Comparison of ENCODE assay signal across 9 cellular contexts in genomic region chr12:124720687-124721500, GRCh38.
DNase-seq lines count a peak whose midpoint lies in the region; ATAC-seq and TF ChIP-seq lines count a peak whose summit lies in the region.
"Had no signal": no experiment of that assay in that cellular context is flagged by ENCODE, and none has a peak within 500 bp of the region (broad histone marks: within the 10 kb centered on the region; RNA-seq: fewer than 3 reads in every experiment).

No MANE protein-coding gene starts in this region.

- H3K4me3 ChIP-seq in spleen, result no peak overlapping the region

- H3K36me3 ChIP-seq in spleen, result no peaks in the 10 kb centered on the region

- no peak for TF ChIP-seq CTCF in spleen (IDR thresholded peaks at IDR 0.05 in 8 of 11, conservative IDR thresholded peaks at IDR 0.05 in 3 of 11)

- TF ChIP-seq POLR2A in spleen (IDR thresholded peaks at IDR 0.05), result no peak

- intact Hi-C loops in left cardiac atrium (cut with DNase I), result no loop called here
- intact Hi-C loops in spleen (cut with DNase I; ENCODE audit: low total_unique reads), result no loop called here

- 48 to 62% (median 53%) methylated on average over 15 to 16 of the region's 16 CpGs for WGBS in spleen, 5 donors

- DNase-seq in NCI-H748 (lab: John Stamatoyannopoulos, UW; ENCODE audit: unreplicated experiment), result peak; percentile 72
- DNase-seq in NCI-H748 treated with DMSO at 0.1 percent for 48 hours (lab: John Stamatoyannopoulos, UW), result no peak
- peak; percentile 96 to 97 for DNase-seq in SHP77 (lab: John Stamatoyannopoulos, UW)
- peak; percentile 66 for DNase-seq in left cardiac atrium
- no peak for DNase-seq in spleen
- no peak for DNase-seq in activated T-cell treated with anti-CD3 and anti-CD28 coated beads, Interleukin-2, amount 50 U/mL, for 72 hours

- H3K4me1 Mint-ChIP-seq in activated T-cell treated with anti-CD3 and anti-CD28 coated beads, Interleukin-2, amount 50 U/mL, for 72 hours (ENCODE audit: low read depth), result no peaks in the 10 kb centered on the region
- H3K4me1 Mint-ChIP-seq: memory B cell had no signal

- H3K27ac ChIP-seq in spleen, result peak overlapping the region in 7 of 8 donors; percentile 6 to 76 (median 65)

- no peak overlapping the region for H3K27ac Mint-ChIP-seq in activated T-cell treated with anti-CD3 and anti-CD28 coated beads, Interleukin-2, amount 50 U/mL, for 72 hours
- H3K27ac Mint-ChIP-seq: memory B cell had no signal

- ATAC-seq in left cardiac atrium (peak; percentile 71 to 78), GM21526 (IDR thresholded peaks at IDR 0.05; ENCODE audit: low FRiP score, unreplicated experiment) (no peak), HG02970 (IDR thresholded peaks at IDR 0.05; ENCODE audit: low FRiP score, unreplicated experiment) (no peak)
- no peak for ATAC-seq in activated T-cell treated with anti-CD3 and anti-CD28 coated beads, Interleukin-2, amount 50 U/mL, for 72 hours (replicated peaks in 1 of 2)

- H3K4me1 ChIP-seq in spleen, result peaks cover 0 to 45% (median 21%) of the 10 kb centered on the region in 6 donors

- H3K9me3 Mint-ChIP-seq in activated T-cell treated with anti-CD3 and anti-CD28 coated beads, Interleukin-2, amount 50 U/mL, for 72 hours, result no peaks in the 10 kb centered on the region

- H3K27me3 ChIP-seq in spleen (replicated peaks in 1 of 7), result no peaks in the 10 kb centered on the region

- H3K36me3 Mint-ChIP-seq in activated T-cell treated with anti-CD3 and anti-CD28 coated beads, Interleukin-2, amount 50 U/mL, for 72 hours (ENCODE audit: insufficient read depth in 2 of 2), result no peaks in the 10 kb centered on the region
- H3K36me3 Mint-ChIP-seq: memory B cell had no signal

- H3K9me3 ChIP-seq in spleen, result no peaks in the 10 kb centered on the region

- peaks cover 21% of the 10 kb centered on the region for H3K27me3 Mint-ChIP-seq in activated T-cell treated with anti-CD3 and anti-CD28 coated beads, Interleukin-2, amount 50 U/mL, for 72 hours (ENCODE audit: low read depth)

- H3K4me3 Mint-ChIP-seq in activated T-cell treated with anti-CD3 and anti-CD28 coated beads, Interleukin-2, amount 50 U/mL, for 72 hours, result no peak overlapping the region
- H3K4me3 Mint-ChIP-seq: memory B cell had no signal

Comparison
In these comparisons a context has a peak if more than half of its experiments do, and no peak if none do; other contexts are left out.
1. DNase-seq: peak in NCI-H748 (single experiment), SHP77 (2 of 2) and left cardiac atrium (single experiment); none in NCI-H748 treated with DMSO at 0.1 percent for 48 hours (single experiment), spleen (single experiment) and activated T-cell treated with anti-CD3 and anti-CD28 coated beads, Interleukin-2, amount 50 U/mL, for 72 hours (0 of 2).
2. ATAC-seq: peak in left cardiac atrium (2 of 2); none in GM21526 (single experiment), activated T-cell treated with anti-CD3 and anti-CD28 coated beads, Interleukin-2, amount 50 U/mL, for 72 hours (0 of 2) and HG02970 (single experiment).